ENCODE assay signal across 8 cellular contexts in genomic region chr1:37478890-37479254, GRCh38. TPM values are rescaled to one million over a fixed set of nuclear protein-coding genes. Genes with fewer than 3 reads are reported as not detected.
DNase-seq lines count a peak whose midpoint lies in the region; ATAC-seq and TF ChIP-seq lines count a peak whose summit lies in the region.

No MANE protein-coding gene starts in this region.

- ATAC-seq in GM18511 (IDR thresholded peaks at IDR 0.05; ENCODE audit: unreplicated experiment): no peak

- WGBS in thymus: 6% methylated on average over 3 of the region's 3 CpGs

- no peak for TF ChIP-seq CTCF in AG04449 (IDR thresholded peaks at IDR 0.05; ENCODE audit: insufficient read depth, low read length, missing control alignments)

- H3K27ac ChIP-seq in thymus (ENCODE audit: low read depth) (peak overlapping the region; percentile 94), caudate nucleus (ENCODE audit: low read depth, low read length) (no peak overlapping the region)

- H3K27me3 ChIP-seq in thymus (ENCODE audit: control insufficient read depth, insufficient read depth): no peaks in the 10 kb centered on the region

- no peaks in the 10 kb centered on the region for H3K9me3 Mint-ChIP-seq in activated T-helper 1 cell treated with anti-CD3 and anti-CD28 coated beads, Interleukin-12 subunit alpha, Interleukin-12 subunit beta, Interleukin-2, Interleukin-4 antibody, amounts not matched to agents 30 ng/mL and 10 ng/mL and 1 ng/mL, durations not matched to agents 14 hours and 24 hours and 36 hours

- H3K4me1 ChIP-seq in thymus (ENCODE audit: control insufficient read depth, insufficient read depth, low read length): peaks cover 39% of the 10 kb centered on the region

- POLR2A ChIA-PET in AG04449 (lab: Yijun Ruan, JAX): interaction anchor here (0.6 to 1.9 kb wide), 2 partner anchors 8 to 22 kb away, joined by 3 to 7 read pairs; no protein-coding TSS in a partner anchor

- CTCF ChIA-PET in AG04449 (lab: Yijun Ruan, JAX): interaction anchor here (0.9 to 10.5 kb wide), 6 partner anchors 7 to 36 kb away, joined by 3 to 182 read pairs (median 13); partner anchors contain the start of gene MEAF6

- H3K9me3 ChIP-seq in thymus (ENCODE audit: control insufficient read depth): no peaks in the 10 kb centered on the region

- DNase-seq in AG04449 (ENCODE audit: low read depth, low spot score) (no peak), kidney tubule cell (ENCODE audit: low spot score) (peak; percentile 50), caudate nucleus (lab: John Stamatoyannopoulos, UW) (no peak), NCI-H69 (lab: John Stamatoyannopoulos, UW) (no peak)
- DNase-seq in Jurkat, Clone E6-1 (ENCODE audit: low read depth, low spot score): peak; percentile 37
- DNase-seq in activated T-helper 1 cell treated with anti-CD3 and anti-CD28 coated beads, Interleukin-12 subunit alpha, Interleukin-12 subunit beta, Interleukin-2, Interleukin-4 antibody, amounts not matched to agents 30 ng/mL and 10 ng/mL and 1 ng/mL, durations not matched to agents 14 hours and 24 hours and 36 hours (ENCODE audit: low spot score): peak; percentile 26

- H3K36me3 Mint-ChIP-seq in activated T-helper 1 cell treated with anti-CD3 and anti-CD28 coated beads, Interleukin-12 subunit alpha, Interleukin-12 subunit beta, Interleukin-2, Interleukin-4 antibody, amounts not matched to agents 30 ng/mL and 10 ng/mL and 1 ng/mL, durations not matched to agents 14 hours and 24 hours and 36 hours (ENCODE audit: low read depth): peaks cover 76% of the 10 kb centered on the region

- intact Hi-C loops in activated T-helper 1 cell treated with anti-CD3 and anti-CD28 coated beads, Interleukin-12 subunit alpha, Interleukin-12 subunit beta, Interleukin-2, Interleukin-4 antibody, amounts not matched to agents 30 ng/mL and 10 ng/mL and 1 ng/mL, durations not matched to agents 14 hours and 24 hours and 36 hours (cut with micrococcal nuclease): loop anchor here (1.0 to 10.0 kb wide), 9 partner anchors 8 to 1597 kb away; partner anchors contain the start of genes AGO1, FHL3, MEAF6 and MTF1

- H3K4me1 Mint-ChIP-seq in activated T-helper 1 cell treated with anti-CD3 and anti-CD28 coated beads, Interleukin-12 subunit alpha, Interleukin-12 subunit beta, Interleukin-2, Interleukin-4 antibody, amounts not matched to agents 30 ng/mL and 10 ng/mL and 1 ng/mL, durations not matched to agents 14 hours and 24 hours and 36 hours (ENCODE audit: low read depth): peaks cover 39% of the 10 kb centered on the region

- peaks cover 2% of the 10 kb centered on the region for H3K27me3 Mint-ChIP-seq in activated T-helper 1 cell treated with anti-CD3 and anti-CD28 coated beads, Interleukin-12 subunit alpha, Interleukin-12 subunit beta, Interleukin-2, Interleukin-4 antibody, amounts not matched to agents 30 ng/mL and 10 ng/mL and 1 ng/mL, durations not matched to agents 14 hours and 24 hours and 36 hours (ENCODE audit: insufficient read depth)

- H3K27ac Mint-ChIP-seq in activated T-helper 1 cell treated with anti-CD3 and anti-CD28 coated beads, Interleukin-12 subunit alpha, Interleukin-12 subunit beta, Interleukin-2, Interleukin-4 antibody, amounts not matched to agents 30 ng/mL and 10 ng/mL and 1 ng/mL, durations not matched to agents 14 hours and 24 hours and 36 hours: peak overlapping the region; percentile 97

- H3K4me3 ChIP-seq in AG04449 (ENCODE audit: low read depth, low read length): peak overlapping the region; percentile 48
- peak overlapping the region; percentile 32 for H3K4me3 ChIP-seq in Jurkat, Clone E6-1 (ENCODE audit: low read length)
- H3K4me3 ChIP-seq in thymus (ENCODE audit: low read length): peak overlapping the region; percentile 44

- peak overlapping the region; percentile 100 for H3K4me3 Mint-ChIP-seq in activated T-helper 1 cell treated with anti-CD3 and anti-CD28 coated beads, Interleukin-12 subunit alpha, Interleukin-12 subunit beta, Interleukin-2, Interleukin-4 antibody, amounts not matched to agents 30 ng/mL and 10 ng/mL and 1 ng/mL, durations not matched to agents 14 hours and 24 hours and 36 hours

- H3K36me3 ChIP-seq in thymus (ENCODE audit: control insufficient read depth, insufficient read depth): peaks cover 44% of the 10 kb centered on the region

RNA-seq across cellular contexts. Expression of gene ZC3H12A, which starts 4.5 kb away (rescaled TPM):
- polyA plus RNA-seq in Jurkat, Clone E6-1 (2012; ENCODE audit: insufficient read depth, insufficient read length): 8.0 TPM
- 40.4 and 44.0 TPM in 2 replicates for total RNA-seq in activated T-helper 1 cell treated with anti-CD3 and anti-CD28 coated beads, Interleukin-12 subunit alpha, Interleukin-12 subunit beta, Interleukin-2, Interleukin-4 antibody, amounts not matched to agents 30 ng/mL and 10 ng/mL and 1 ng/mL, durations not matched to agents 14 hours and 24 hours and 36 hours
- polyA plus RNA-seq in thymus: 11.7 TPM

RNA-seq across cellular contexts. Expression of gene MEAF6, which starts 35.7 kb away (rescaled TPM):
- 104 TPM for polyA plus RNA-seq in Jurkat, Clone E6-1 (2012; ENCODE audit: insufficient read depth, insufficient read length)
- total RNA-seq in activated T-helper 1 cell treated with anti-CD3 and anti-CD28 coated beads, Interleukin-12 subunit alpha, Interleukin-12 subunit beta, Interleukin-2, Interleukin-4 antibody, amounts not matched to agents 30 ng/mL and 10 ng/mL and 1 ng/mL, durations not matched to agents 14 hours and 24 hours and 36 hours: 102 and 103 TPM in 2 replicates
- 107 TPM for polyA plus RNA-seq in thymus

Comparison
In these comparisons a context has a peak if more than half of its experiments do, and no peak if none do; other contexts are left out.
1. DNase-seq: peak in Jurkat, Clone E6-1 (single experiment), activated T-helper 1 cell treated with anti-CD3 and anti-CD28 coated beads, Interleukin-12 subunit alpha, Interleukin-12 subunit beta, Interleukin-2, Interleukin-4 antibody, amounts not matched to agents 30 ng/mL and 10 ng/mL and 1 ng/mL, durations not matched to agents 14 hours and 24 hours and 36 hours (single experiment) and kidney tubule cell (single experiment); none in AG04449 (single experiment), caudate nucleus (0 of 61) and NCI-H69 (single experiment).
2. Peak in every context shown above with its lines, with median percentiles within 50 percentile points of each other: H3K4me3 ChIP-seq.